9 cellular contexts compared by ENCODE assay signal in genomic region chr4:92305878-92306520, GRCh38. TPM values are rescaled to one million over a fixed set of nuclear protein-coding genes. Genes with fewer than 3 reads are reported as not detected.
DNase-seq lines count a peak whose midpoint lies in the region; FAIRE-seq and TF ChIP-seq lines count a peak whose summit lies in the region.
"Had no signal": no experiment of that assay in that cellular context is flagged by ENCODE, and none has a peak within 500 bp of the region (broad histone marks: within the 10 kb centered on the region; RNA-seq: fewer than 3 reads in every experiment).

No MANE protein-coding gene starts in this region.

- H3K36me3 ChIP-seq in H7 (replicated peaks; ENCODE audit: control insufficient read depth, insufficient read depth, low read length): no peaks in the 10 kb centered on the region
- H3K36me3 ChIP-seq in hepatocyte (replicated peaks; ENCODE audit: insufficient read depth, low read depth): no peaks in the 10 kb centered on the region
- no peaks in the 10 kb centered on the region for H3K36me3 ChIP-seq in sigmoid colon

- DNase-seq in H7 (peak; percentile 40), hepatocyte (ENCODE audit: low spot score) (peak; percentile 22), sigmoid colon (no peak), KBM-7 (no peak), GM19239 (ENCODE audit: insufficient read length, low spot score) (no peak), COLO668 (lab: John Stamatoyannopoulos, UW; ENCODE audit: unreplicated experiment) (no peak), NAMALWA (ENCODE audit: low spot score) (no peak)

- no peak for TF ChIP-seq POLR2A in sigmoid colon (IDR thresholded peaks at IDR 0.05)

- H3K4me1 ChIP-seq in hepatocyte (ENCODE audit: insufficient read depth) (no peaks in the 10 kb centered on the region), sigmoid colon (peaks cover 0 to 30% (median 26%) of the 10 kb centered on the region in 4 donors)

- H2AFZ ChIP-seq in hepatocyte: peak overlapping the region; percentile 65

- no peaks in the 10 kb centered on the region for H3K79me2 ChIP-seq in hepatocyte

- WGBS in hepatocyte (ENCODE audit: low lambda C conversion rate, missing lambda C conversion rate): 1% methylated on average over 15 of the region's 15 CpGs
- WGBS in sigmoid colon, 2 donors: 4 to 5% methylated on average over 15 of the region's 15 CpGs

- in situ Hi-C loops in KBM-7 (cut with MboI; ENCODE audit: low pct_unique_long_range_greater_than_20kb, low sequenced_read_pairs): no loop called here

- H4K20me1 ChIP-seq in hepatocyte (ENCODE audit: insufficient read depth, poor library complexity, severe bottlenecking): no peaks in the 10 kb centered on the region

- no peak for FAIRE-seq in GM19239 (lab: Jason Lieb, UNC)

- H3K4me3 ChIP-seq in H7 (ENCODE audit: insufficient read depth, low read depth, low read length) (peak overlapping the region; percentile 81), WI38 (ENCODE audit: low read depth, low read length) (peak overlapping the region; percentile 52), hepatocyte (peak overlapping the region; percentile 45), sigmoid colon (peak overlapping the region in 3 of 4 donors; percentile 20 to 39 (median 38))

- intact Hi-C loops in sigmoid colon (cut with DNase I): no loop called here

- no peaks in the 10 kb centered on the region; the same call in 1 of the 2 replicates for H3K27me3 ChIP-seq in H7 (ENCODE audit: control insufficient read depth, insufficient read depth, low read length)
- peaks cover 71% of the 10 kb centered on the region for H3K27me3 ChIP-seq in hepatocyte
- H3K27me3 ChIP-seq in sigmoid colon: peaks cover 27 to 70% (median 31%) of the 10 kb centered on the region in 3 donors

- H3K4me2 ChIP-seq in hepatocyte: peak overlapping the region; percentile 95

- no peak for TF ChIP-seq EP300 in sigmoid colon (IDR thresholded peaks at IDR 0.05)

- H3K9me3 ChIP-seq in hepatocyte (ENCODE audit: low read depth) (no peaks in the 10 kb centered on the region), sigmoid colon (no peaks in the 10 kb centered on the region)

- TF ChIP-seq CTCF in WI38 (IDR thresholded peaks at IDR 0.05; ENCODE audit: low read depth, low read length): no peak
- no peak for TF ChIP-seq CTCF in hepatocyte (IDR thresholded peaks at IDR 0.05; ENCODE audit: poor library complexity)
- no peak for TF ChIP-seq CTCF in sigmoid colon (IDR thresholded peaks at IDR 0.05)

- no peaks in the 10 kb centered on the region for H3K9me2 ChIP-seq in hepatocyte (replicated peaks; ENCODE audit: insufficient read depth)

- no peak overlapping the region for H3K27ac ChIP-seq in hepatocyte
- H3K27ac ChIP-seq in sigmoid colon: no peak overlapping the region

RNA-seq across cellular contexts. Expression of gene GRID2, which starts 2.2 kb away (rescaled TPM):
- 19.1 and 25.6 TPM in 2 replicates for total RNA-seq in H7 (2014; rRNA removed; shearing (Covaris generic))
- total RNA-seq in hepatocyte: 2.4 and 3.5 TPM in 2 replicates
- 0.11 and 0.53 TPM in 2 replicates for polyA plus RNA-seq in hepatocyte
- total RNA-seq in sigmoid colon: 1 to 10 TPM in 1 of 4 donors, under 1 TPM in 3; 0.16 to 1.9 (median 0.32) TPM
- polyA plus RNA-seq in sigmoid colon: under 1 TPM in 1 of 3 donors, not detected in 2; 0.04 TPM
- total RNA-seq: T-helper 1 cell treated with Interleukin-12 subunit alpha and Interleukin-12 subunit beta and Interleukin-4 antibody, amounts not matched to agents 30 ng/mL and 1 ng/mL, for 36 hours had no signal

Comparison
In these comparisons a context has a peak if more than half of its experiments do, and no peak if none do; other contexts are left out.
1. DNase-seq: peak in H7 (single experiment) and hepatocyte (single experiment); none in sigmoid colon (single experiment), KBM-7 (single experiment), GM19239 (single experiment), COLO668 (single experiment) and NAMALWA (single experiment).
2. Peak in every context shown above with its lines, with median percentiles within 50 percentile points of each other: H3K4me3 ChIP-seq.